ENCODE assay signal across 22 cellular contexts in genomic region chr3:100295089-100295488, GRCh38. TPM values are rescaled to one million over a fixed set of nuclear protein-coding genes. Genes with fewer than 3 reads are reported as not detected.
DNase-seq lines count a peak whose midpoint lies in the region; ATAC-seq and TF ChIP-seq lines count a peak whose summit lies in the region.
"Had no signal": no experiment of that assay in that cellular context is flagged by ENCODE, and none has a peak within 500 bp of the region (broad histone marks: within the 10 kb centered on the region; RNA-seq: fewer than 3 reads in every experiment).

No MANE protein-coding gene starts in this region.

- no peaks in the 10 kb centered on the region for H3K4me1 ChIP-seq in CD4-positive, CD25-positive, alpha-beta regulatory T cell (ENCODE audit: control insufficient read depth, insufficient read depth, low read length, poor library complexity, severe bottlenecking)
- no peaks in the 10 kb centered on the region for H3K4me1 ChIP-seq in SJCRH30
- H3K4me1 ChIP-seq: A549, BE2C had no signal

- peaks cover 5% of the 10 kb centered on the region for H3K27me3 Mint-ChIP-seq in CD4-positive, CD25-positive, alpha-beta regulatory T cell
- H3K27me3 Mint-ChIP-seq in T-helper 17 cell (no peaks in the 10 kb centered on the region), progenitor cell of endocrine pancreas (no peaks in the 10 kb centered on the region)
- no peaks in the 10 kb centered on the region for H3K27me3 Mint-ChIP-seq in activated CD4-positive, alpha-beta memory T cell treated with anti-CD3 and anti-CD28 coated beads, Interleukin-2, amount 10 ng/mL, durations not matched to agents 7 days and 5 days
- H3K27me3 Mint-ChIP-seq: CD4-positive, alpha-beta memory T cell had no signal

- DNase-seq in CD4-positive, CD25-positive, alpha-beta regulatory T cell, result no peak
- DNase-seq in T-helper 17 cell, result no peak
- DNase-seq in progenitor cell of endocrine pancreas (ENCODE audit: low spot score, unreplicated experiment), result no peak
- no peak for DNase-seq in NCI-H2029 treated with DMSO at 0.1 percent for 48 hours (lab: John Stamatoyannopoulos, UW)
- no peak for DNase-seq in SJCRH30
- no peak for DNase-seq in activated CD4-positive, alpha-beta memory T cell treated with anti-CD3 and anti-CD28 coated beads, Interleukin-2, amount 10 ng/mL, durations not matched to agents 7 days and 5 days
- DNase-seq: 8988T; ACHN; AML-193; BE2C; Calu3; CD4-positive, alpha-beta memory T cell; COR-L47; DMS53; DMS79 treated with DMSO at 0.1 percent for 48 hours; GF-D8; H9 had no signal

- no peak overlapping the region for H3K27ac ChIP-seq in CD4-positive, CD25-positive, alpha-beta regulatory T cell (ENCODE audit: insufficient read depth, low read length, poor library complexity, severe bottlenecking)
- no peak overlapping the region for H3K27ac ChIP-seq in SJCRH30
- H3K27ac ChIP-seq: A549; BLaER1 treated with 17β-estradiol and CSF1 and Interleukin-3, amounts not matched to agents 10 nM and 100 nM had no signal

- H3K9me3 ChIP-seq in CD4-positive, CD25-positive, alpha-beta regulatory T cell (ENCODE audit: control insufficient read depth in 2 of 2, low read length in 2 of 2), result no peaks in the 10 kb centered on the region
- H3K9me3 ChIP-seq in T-helper 17 cell (ENCODE audit: control insufficient read depth, low read length, poor library complexity, severe bottlenecking), result no peaks in the 10 kb centered on the region
- no peaks in the 10 kb centered on the region for H3K9me3 ChIP-seq in SJCRH30 (replicated peaks)
- H3K9me3 ChIP-seq: A549; BE2C; BLaER1 treated with 17β-estradiol and CSF1 and Interleukin-3, amounts not matched to agents 10 nM and 100 nM had no signal

- no peaks in the 10 kb centered on the region for H3K27me3 ChIP-seq in CD4-positive, CD25-positive, alpha-beta regulatory T cell (ENCODE audit: control insufficient read depth, insufficient read depth, low read length)
- no peaks in the 10 kb centered on the region for H3K27me3 ChIP-seq in SJCRH30
- H3K27me3 ChIP-seq: BE2C; BLaER1 treated with 17β-estradiol and CSF1 and Interleukin-3, amounts not matched to agents 10 nM and 100 nM had no signal

- H3K9me3 Mint-ChIP-seq in CD4-positive, CD25-positive, alpha-beta regulatory T cell, result no peaks in the 10 kb centered on the region
- no peaks in the 10 kb centered on the region for H3K9me3 Mint-ChIP-seq in progenitor cell of endocrine pancreas (ENCODE audit: low read depth)
- H3K9me3 Mint-ChIP-seq in activated CD4-positive, alpha-beta memory T cell treated with anti-CD3 and anti-CD28 coated beads, Interleukin-2, amount 10 ng/mL, durations not matched to agents 7 days and 5 days, result no peaks in the 10 kb centered on the region
- H3K9me3 Mint-ChIP-seq: CD4-positive, alpha-beta memory T cell; GM23338; H9 had no signal

- POLR2A ChIA-PET in activated CD4-positive, alpha-beta memory T cell treated with anti-CD3 and anti-CD28 coated beads, Interleukin-2, amount 10 ng/mL, durations not matched to agents 7 days and 5 days (lab: Charles Lee), result interaction anchor here (1.7 kb wide), 1 partner anchor 11 kb away, joined by 3 read pairs; no protein-coding TSS in a partner anchor

- H3K27ac Mint-ChIP-seq in CD4-positive, CD25-positive, alpha-beta regulatory T cell, result peak overlapping the region in 2 of 3 donors; percentile 23 to 67
- H3K27ac Mint-ChIP-seq in T-helper 17 cell (peak overlapping the region; percentile 45), progenitor cell of endocrine pancreas (peak overlapping the region; percentile 65)
- H3K27ac Mint-ChIP-seq in activated CD4-positive, alpha-beta memory T cell treated with anti-CD3 and anti-CD28 coated beads, Interleukin-2, amount 10 ng/mL, durations not matched to agents 7 days and 5 days, result no peak overlapping the region
- H3K27ac Mint-ChIP-seq: CD14-positive monocyte, GM23338, H9 had no signal

- H3K4me3 Mint-ChIP-seq in CD4-positive, CD25-positive, alpha-beta regulatory T cell, result no peak overlapping the region
- no peak overlapping the region for H3K4me3 Mint-ChIP-seq in T-helper 17 cell
- H3K4me3 Mint-ChIP-seq in progenitor cell of endocrine pancreas (ENCODE audit: low read depth), result peak overlapping the region; percentile 15
- H3K4me3 Mint-ChIP-seq in activated CD4-positive, alpha-beta memory T cell treated with anti-CD3 and anti-CD28 coated beads, Interleukin-2, amount 10 ng/mL, durations not matched to agents 7 days and 5 days, result no peak overlapping the region
- H3K4me3 Mint-ChIP-seq: CD14-positive monocyte; CD4-positive, alpha-beta memory T cell; GM23338; H9 had no signal

- no peak overlapping the region for H3K4me3 ChIP-seq in CD4-positive, CD25-positive, alpha-beta regulatory T cell (ENCODE audit: low read depth, low read length)
- H3K4me3 ChIP-seq in SJCRH30, result no peak overlapping the region
- H3K4me3 ChIP-seq: A549; BLaER1 treated with 17β-estradiol and CSF1 and Interleukin-3, amounts not matched to agents 10 nM and 100 nM; GM23338 had no signal

- H3K36me3 Mint-ChIP-seq in CD4-positive, CD25-positive, alpha-beta regulatory T cell, result peaks cover 40% of the 10 kb centered on the region
- H3K36me3 Mint-ChIP-seq in T-helper 17 cell (ENCODE audit: low read depth) (peaks cover 7% of the 10 kb centered on the region), progenitor cell of endocrine pancreas (ENCODE audit: insufficient read depth) (peaks cover 23% of the 10 kb centered on the region)
- H3K36me3 Mint-ChIP-seq in activated CD4-positive, alpha-beta memory T cell treated with anti-CD3 and anti-CD28 coated beads, Interleukin-2, amount 10 ng/mL, durations not matched to agents 7 days and 5 days (ENCODE audit: low read depth), result peaks cover 24% of the 10 kb centered on the region

- ATAC-seq in CD4-positive, CD25-positive, alpha-beta regulatory T cell (ENCODE audit: low read depth in 2 of 2), result no peak
- no peak for ATAC-seq in T-helper 17 cell
- ATAC-seq: A549, GM23338, HCT116 had no signal

- CTCF ChIA-PET in activated CD4-positive, alpha-beta memory T cell treated with anti-CD3 and anti-CD28 coated beads, Interleukin-2, amount 10 ng/mL, durations not matched to agents 7 days and 5 days (lab: Charles Lee), result interaction anchor here (1.0 to 1.6 kb wide), 2 partner anchors 41 to 226 kb away, joined by 3 to 5 read pairs; no protein-coding TSS in a partner anchor

- H3K4me1 Mint-ChIP-seq in CD4-positive, CD25-positive, alpha-beta regulatory T cell, result peaks cover 0 to 3% (median under 1%) of the 10 kb centered on the region in 4 donors
- no peaks in the 10 kb centered on the region for H3K4me1 Mint-ChIP-seq in T-helper 17 cell
- peaks cover 29% of the 10 kb centered on the region for H3K4me1 Mint-ChIP-seq in progenitor cell of endocrine pancreas (ENCODE audit: low read depth)
- peaks cover 5% of the 10 kb centered on the region for H3K4me1 Mint-ChIP-seq in activated CD4-positive, alpha-beta memory T cell treated with anti-CD3 and anti-CD28 coated beads, Interleukin-2, amount 10 ng/mL, durations not matched to agents 7 days and 5 days
- H3K4me1 Mint-ChIP-seq: CD14-positive monocyte, GM23338, H9 had no signal

- no peak for TF ChIP-seq CTCF in progenitor cell of endocrine pancreas (IDR thresholded peaks at IDR 0.05; ENCODE audit: unreplicated experiment)

- peaks cover 63% of the 10 kb centered on the region for H3K36me3 ChIP-seq in CD4-positive, CD25-positive, alpha-beta regulatory T cell (ENCODE audit: control insufficient read depth, insufficient read depth, low read length)
- peaks cover 44% of the 10 kb centered on the region for H3K36me3 ChIP-seq in SJCRH30

RNA-seq across cellular contexts. Expression of gene TBC1D23, which starts 34.3 kb away (rescaled TPM):
- total RNA-seq in CD4-positive, CD25-positive, alpha-beta regulatory T cell, result 40.2 TPM
- 10 to 100 TPM; 17.8 to 28.3 (median 20.0) TPM for polyA plus RNA-seq in CD4-positive, CD25-positive, alpha-beta regulatory T cell
- total RNA-seq in T-helper 17 cell, result 10 to 100 TPM; 37.4 to 44.2 TPM
- total RNA-seq in progenitor cell of endocrine pancreas, result 44.6 and 48.8 TPM in 2 replicates
- 49.2 and 52.3 TPM in 2 replicates for total RNA-seq in SJCRH30 (2014; rRNA removed; shearing (Covaris generic))
- 10 to 100 TPM; 26.5 to 29.3 TPM for total RNA-seq in activated CD4-positive, alpha-beta memory T cell treated with anti-CD3 and anti-CD28 coated beads, Interleukin-2, amount 10 ng/mL, durations not matched to agents 7 days and 5 days

RNA-seq across cellular contexts. Expression of gene NIT2, which starts 39.5 kb away (rescaled TPM):
- 26.1 TPM for total RNA-seq in CD4-positive, CD25-positive, alpha-beta regulatory T cell
- polyA plus RNA-seq in CD4-positive, CD25-positive, alpha-beta regulatory T cell, result 10 to 100 TPM; 35.7 to 49.4 (median 44.9) TPM
- total RNA-seq in T-helper 17 cell, result 10 to 100 TPM; 24.0 to 30.1 TPM
- total RNA-seq in progenitor cell of endocrine pancreas, result 54.3 and 61.1 TPM in 2 replicates
- 37.9 and 47.8 TPM in 2 replicates for total RNA-seq in SJCRH30 (2014; rRNA removed; shearing (Covaris generic))
- 10 to 100 TPM; 36.8 to 38.8 TPM for total RNA-seq in activated CD4-positive, alpha-beta memory T cell treated with anti-CD3 and anti-CD28 coated beads, Interleukin-2, amount 10 ng/mL, durations not matched to agents 7 days and 5 days
